In the genomic region with DNA sequence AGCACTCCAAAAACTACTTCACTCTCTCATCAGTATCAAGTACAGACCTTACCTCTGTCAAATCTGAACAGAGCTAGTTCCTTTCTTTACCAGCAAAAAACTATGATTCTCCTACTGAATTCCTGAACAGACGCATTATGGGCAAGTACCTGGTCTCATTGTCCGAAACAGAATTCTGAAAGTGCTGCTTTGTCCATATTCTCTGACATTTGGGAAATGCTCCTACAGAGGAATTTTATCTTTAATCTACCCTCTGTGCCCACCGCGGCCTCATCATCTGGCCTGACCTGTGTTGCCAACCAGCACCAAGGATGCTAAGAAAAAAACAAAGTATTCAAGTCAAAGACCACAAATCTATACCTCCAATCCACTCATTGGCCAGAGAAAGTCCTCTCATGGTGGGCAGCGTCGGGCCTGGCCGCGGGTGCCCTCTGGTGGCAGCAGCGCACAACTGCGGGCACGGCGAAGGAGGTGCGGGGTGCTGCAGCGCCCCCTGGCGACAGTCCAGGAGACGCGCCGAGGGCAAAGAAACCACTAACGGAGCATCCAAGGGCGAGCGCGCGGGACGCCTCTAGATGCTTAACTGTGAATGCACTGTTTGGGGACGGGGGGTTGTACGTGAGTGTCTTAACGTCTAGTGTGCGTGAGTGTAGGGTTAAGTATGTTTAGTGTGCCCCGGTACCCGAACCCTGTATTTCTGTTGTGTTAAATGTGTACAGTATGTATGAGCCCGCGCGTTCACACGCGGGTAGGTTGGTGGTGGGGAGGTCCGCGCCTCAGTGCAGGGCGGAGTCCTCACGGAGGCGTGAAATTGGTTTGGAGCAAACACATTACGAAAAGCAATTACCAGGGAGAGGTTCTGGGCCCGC, we compare ENCODE assay signal across 8 cellular contexts. TPM values are rescaled to one million over a fixed set of nuclear protein-coding genes. Genes with fewer than 3 reads are reported as not detected.
A peak's percentile ranks its signal among the peaks of the same experiment; 100 is the strongest.
DNase-seq lines count a peak whose midpoint lies in the region; ATAC-seq and TF ChIP-seq lines count a peak whose summit lies in the region.

No MANE protein-coding gene starts in this region.

- H3K4me3 ChIP-seq in CD8-positive, alpha-beta T cell (ENCODE audit: low read depth, low read length), result no peak overlapping the region
- no peak overlapping the region for H3K4me3 ChIP-seq in osteoblast (ENCODE audit: insufficient read depth, low read length)
- no peak overlapping the region for H3K4me3 ChIP-seq in thoracic aorta

- CTCF ChIA-PET in CD8-positive, alpha-beta T cell (lab: Charles Lee), result interaction anchor here (0.5 to 1.3 kb wide), 10 partner anchors 9 to 698 kb away, joined by 3 to 5 read pairs (median 4); no protein-coding TSS in a partner anchor

- no peak overlapping the region for H2AFZ ChIP-seq in osteoblast (ENCODE audit: low read length)

- TF ChIP-seq CTCF in CD8-positive, alpha-beta T cell (IDR thresholded peaks at IDR 0.05), result peak; percentile 100
- TF ChIP-seq CTCF in osteoblast (IDR thresholded peaks at IDR 0.05; ENCODE audit: extremely low read depth, low read depth, low read length), result peak; percentile 100
- TF ChIP-seq CTCF in thoracic aorta (IDR thresholded peaks at IDR 0.05), result peak; percentile 100

- peak; percentile 87 for ATAC-seq in CD8-positive, alpha-beta T cell
- ATAC-seq in GM19372 (IDR thresholded peaks at IDR 0.05; ENCODE audit: low read depth, unreplicated experiment), result peak; percentile 62
- ATAC-seq in thoracic aorta (ENCODE audit: insufficient number of reproducible peaks, low FRiP score, low read depth), result no peak

- H3K27me3 Mint-ChIP-seq in CD8-positive, alpha-beta T cell (ENCODE audit: low read depth), result peaks cover 62% of the 10 kb centered on the region
- peaks cover 48% of the 10 kb centered on the region for H3K27me3 Mint-ChIP-seq in activated T-helper 1 cell treated with anti-CD3 and anti-CD28 coated beads, Interleukin-12 subunit alpha, Interleukin-12 subunit beta, Interleukin-2, Interleukin-4 antibody, amounts not matched to agents 30 ng/mL and 10 ng/mL and 1 ng/mL, durations not matched to agents 14 hours and 24 hours and 36 hours (ENCODE audit: insufficient read depth)

- H3K4me1 Mint-ChIP-seq in CD8-positive, alpha-beta T cell (ENCODE audit: low read depth), result peaks cover 10% of the 10 kb centered on the region
- H3K4me1 Mint-ChIP-seq in activated T-helper 1 cell treated with anti-CD3 and anti-CD28 coated beads, Interleukin-12 subunit alpha, Interleukin-12 subunit beta, Interleukin-2, Interleukin-4 antibody, amounts not matched to agents 30 ng/mL and 10 ng/mL and 1 ng/mL, durations not matched to agents 14 hours and 24 hours and 36 hours (ENCODE audit: low read depth), result peaks cover 8% of the 10 kb centered on the region

- no peaks in the 10 kb centered on the region for H3K9me3 Mint-ChIP-seq in CD8-positive, alpha-beta T cell
- H3K9me3 Mint-ChIP-seq in activated T-helper 1 cell treated with anti-CD3 and anti-CD28 coated beads, Interleukin-12 subunit alpha, Interleukin-12 subunit beta, Interleukin-2, Interleukin-4 antibody, amounts not matched to agents 30 ng/mL and 10 ng/mL and 1 ng/mL, durations not matched to agents 14 hours and 24 hours and 36 hours, result no peaks in the 10 kb centered on the region

- POLR2A ChIA-PET in CD8-positive, alpha-beta T cell (lab: Charles Lee), result no interaction called here

- H3K36me3 ChIP-seq in CD8-positive, alpha-beta T cell (ENCODE audit: insufficient read depth, low read length), result no peaks in the 10 kb centered on the region
- H3K36me3 ChIP-seq in osteoblast (ENCODE audit: insufficient read depth, low read length), result no peaks in the 10 kb centered on the region
- no peaks in the 10 kb centered on the region for H3K36me3 ChIP-seq in thoracic aorta

- no peak overlapping the region for H3K4me3 Mint-ChIP-seq in CD8-positive, alpha-beta T cell
- H3K4me3 Mint-ChIP-seq in activated T-helper 1 cell treated with anti-CD3 and anti-CD28 coated beads, Interleukin-12 subunit alpha, Interleukin-12 subunit beta, Interleukin-2, Interleukin-4 antibody, amounts not matched to agents 30 ng/mL and 10 ng/mL and 1 ng/mL, durations not matched to agents 14 hours and 24 hours and 36 hours, result no peak overlapping the region

- no peak overlapping the region for H3K27ac Mint-ChIP-seq in CD8-positive, alpha-beta T cell
- H3K27ac Mint-ChIP-seq in activated T-helper 1 cell treated with anti-CD3 and anti-CD28 coated beads, Interleukin-12 subunit alpha, Interleukin-12 subunit beta, Interleukin-2, Interleukin-4 antibody, amounts not matched to agents 30 ng/mL and 10 ng/mL and 1 ng/mL, durations not matched to agents 14 hours and 24 hours and 36 hours, result no peak overlapping the region

- H3K27ac ChIP-seq in CD8-positive, alpha-beta T cell (ENCODE audit: low read depth, low read length), result no peak overlapping the region
- H3K27ac ChIP-seq in osteoblast (ENCODE audit: low read depth, low read length) (no peak overlapping the region), thoracic aorta (no peak overlapping the region)

- DNase-seq in CD8-positive, alpha-beta T cell, result peak; percentile 52 to 88 (median 75)
- DNase-seq in HuH-7 (ENCODE audit: low spot score) (peak; percentile 88), RPMI8226 (peak; percentile 85), fibroblast of the conjunctiva (ENCODE audit: low read depth) (peak; percentile 31), osteoblast (ENCODE audit: insufficient read length, low spot score, missing footprints) (peak; percentile 99), thoracic aorta (ENCODE audit: low spot score) (no peak)
- peak; percentile 74 for DNase-seq in activated T-helper 1 cell treated with anti-CD3 and anti-CD28 coated beads, Interleukin-12 subunit alpha, Interleukin-12 subunit beta, Interleukin-2, Interleukin-4 antibody, amounts not matched to agents 30 ng/mL and 10 ng/mL and 1 ng/mL, durations not matched to agents 14 hours and 24 hours and 36 hours (ENCODE audit: low spot score)

- no peaks in the 10 kb centered on the region for H3K36me3 Mint-ChIP-seq in CD8-positive, alpha-beta T cell
- no peaks in the 10 kb centered on the region for H3K36me3 Mint-ChIP-seq in activated T-helper 1 cell treated with anti-CD3 and anti-CD28 coated beads, Interleukin-12 subunit alpha, Interleukin-12 subunit beta, Interleukin-2, Interleukin-4 antibody, amounts not matched to agents 30 ng/mL and 10 ng/mL and 1 ng/mL, durations not matched to agents 14 hours and 24 hours and 36 hours (ENCODE audit: low read depth)

- intact Hi-C loops in CD8-positive, alpha-beta T cell (cut with DNase I, micrococcal nuclease), result loop anchor here (1.0 kb wide), 3 partner anchors 48 to 72 kb away; a partner anchor contains a TSS
- intact Hi-C loops in activated T-helper 1 cell treated with anti-CD3 and anti-CD28 coated beads, Interleukin-12 subunit alpha, Interleukin-12 subunit beta, Interleukin-2, Interleukin-4 antibody, amounts not matched to agents 30 ng/mL and 10 ng/mL and 1 ng/mL, durations not matched to agents 14 hours and 24 hours and 36 hours (cut with micrococcal nuclease), result loop anchor here (1.0 to 5.0 kb wide), 7 partner anchors 48 to 274 kb away; a partner anchor contains a TSS

- H3K79me2 ChIP-seq in osteoblast (ENCODE audit: insufficient read depth, low read length), result no peaks in the 10 kb centered on the region

- H3K9me3 ChIP-seq in CD8-positive, alpha-beta T cell (ENCODE audit: low read length), result no peaks in the 10 kb centered on the region
- H3K9me3 ChIP-seq in osteoblast (ENCODE audit: low read depth, low read length) (no peaks in the 10 kb centered on the region), thoracic aorta (no peaks in the 10 kb centered on the region)

- no peaks in the 10 kb centered on the region for H3K27me3 ChIP-seq in CD8-positive, alpha-beta T cell (ENCODE audit: insufficient read depth, low read length)
- H3K27me3 ChIP-seq in osteoblast (ENCODE audit: insufficient read depth, low read length) (peaks cover 71% of the 10 kb centered on the region), thoracic aorta (replicated peaks; ENCODE audit: insufficient read depth) (peaks cover 4% of the 10 kb centered on the region)

- no peak overlapping the region for H3K4me2 ChIP-seq in osteoblast (ENCODE audit: insufficient read depth, low read length)

- H4K20me1 ChIP-seq in osteoblast (ENCODE audit: insufficient read depth, low read length), result no peaks in the 10 kb centered on the region

- H3K4me1 ChIP-seq in CD8-positive, alpha-beta T cell (ENCODE audit: insufficient read depth, low read length), result peaks cover 5% of the 10 kb centered on the region
- H3K4me1 ChIP-seq in osteoblast (ENCODE audit: insufficient read depth, low read length), result no peaks in the 10 kb centered on the region
- peaks cover 0 to 17% of the 10 kb centered on the region in 2 donors for H3K4me1 ChIP-seq in thoracic aorta (ENCODE audit: control insufficient read depth in 1 of 2, low read depth in 2 of 2)

RNA-seq across cellular contexts. Expression of a gene that starts 5.0 kb away (rescaled TPM):
- not detected for total RNA-seq in CD8-positive, alpha-beta T cell
- total RNA-seq in activated T-helper 1 cell treated with anti-CD3 and anti-CD28 coated beads, Interleukin-12 subunit alpha, Interleukin-12 subunit beta, Interleukin-2, Interleukin-4 antibody, amounts not matched to agents 30 ng/mL and 10 ng/mL and 1 ng/mL, durations not matched to agents 14 hours and 24 hours and 36 hours, result not detected in 2 replicates
- total RNA-seq in osteoblast (not detected in 2 replicates), thoracic aorta (not detected)

RNA-seq across cellular contexts. Expression of a gene that starts 14.5 kb away (rescaled TPM):
- total RNA-seq in CD8-positive, alpha-beta T cell, result not detected
- not detected in 2 replicates for total RNA-seq in activated T-helper 1 cell treated with anti-CD3 and anti-CD28 coated beads, Interleukin-12 subunit alpha, Interleukin-12 subunit beta, Interleukin-2, Interleukin-4 antibody, amounts not matched to agents 30 ng/mL and 10 ng/mL and 1 ng/mL, durations not matched to agents 14 hours and 24 hours and 36 hours
- total RNA-seq in osteoblast (not detected in 2 replicates), thoracic aorta (not detected)

RNA-seq across cellular contexts. Expression of a gene that starts 37.8 kb away (rescaled TPM):
- 1 to 10 TPM; 1.5 to 1.6 TPM for total RNA-seq in CD8-positive, alpha-beta T cell
- total RNA-seq in activated T-helper 1 cell treated with anti-CD3 and anti-CD28 coated beads, Interleukin-12 subunit alpha, Interleukin-12 subunit beta, Interleukin-2, Interleukin-4 antibody, amounts not matched to agents 30 ng/mL and 10 ng/mL and 1 ng/mL, durations not matched to agents 14 hours and 24 hours and 36 hours, result not detected in 2 replicates
- total RNA-seq in osteoblast, result not detected in 2 replicates
- not detected for total RNA-seq in thoracic aorta

RNA-seq across cellular contexts. Expression of a gene that starts 54.5 kb away (rescaled TPM):
- 10 to 100 TPM; 12.7 to 16.5 TPM for total RNA-seq in CD8-positive, alpha-beta T cell
- 81.7 and 85.4 TPM in 2 replicates for total RNA-seq in activated T-helper 1 cell treated with anti-CD3 and anti-CD28 coated beads, Interleukin-12 subunit alpha, Interleukin-12 subunit beta, Interleukin-2, Interleukin-4 antibody, amounts not matched to agents 30 ng/mL and 10 ng/mL and 1 ng/mL, durations not matched to agents 14 hours and 24 hours and 36 hours
- total RNA-seq in osteoblast, result 55.1 and 65.9 TPM in 2 replicates
- total RNA-seq in thoracic aorta, result 10 to 100 TPM; 25.3 to 44.1 TPM

RNA-seq across cellular contexts. Expression of a gene that starts 59.8 kb away (rescaled TPM):
- total RNA-seq in CD8-positive, alpha-beta T cell, result 10 to 100 TPM; 24.7 to 24.9 TPM
- 45.6 and 48.5 TPM in 2 replicates for total RNA-seq in activated T-helper 1 cell treated with anti-CD3 and anti-CD28 coated beads, Interleukin-12 subunit alpha, Interleukin-12 subunit beta, Interleukin-2, Interleukin-4 antibody, amounts not matched to agents 30 ng/mL and 10 ng/mL and 1 ng/mL, durations not matched to agents 14 hours and 24 hours and 36 hours
- 77.5 and 83.2 TPM in 2 replicates for total RNA-seq in osteoblast
- total RNA-seq in thoracic aorta, result 10 to 100 TPM; 78.9 to 85.3 TPM
